In the genomic region with DNA sequence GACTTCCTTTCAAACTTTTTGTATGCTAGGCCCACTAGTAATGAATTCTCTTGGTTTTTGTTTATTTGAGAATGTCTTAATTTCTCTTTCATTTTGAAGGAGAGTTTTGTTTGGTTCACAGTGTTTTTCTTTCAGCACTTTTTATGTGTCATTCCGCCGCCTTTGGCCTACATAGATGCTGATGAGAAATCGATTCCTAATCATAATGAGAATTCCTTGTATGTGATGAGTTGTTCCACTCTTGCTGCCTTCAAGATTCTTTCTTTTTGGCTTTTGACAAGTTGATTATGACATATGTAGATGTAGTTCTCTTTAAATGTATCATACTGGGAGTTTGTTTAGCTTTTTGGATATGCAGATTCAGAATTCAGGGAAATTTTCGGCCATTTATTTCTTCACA, we compare ENCODE assay signal across 22 cellular contexts. TPM values are rescaled to one million over a fixed set of nuclear protein-coding genes. Genes with fewer than 3 reads are reported as not detected.
DNase-seq lines count a peak whose midpoint lies in the region; ATAC-seq and TF ChIP-seq lines count a peak whose summit lies in the region.
"Had no signal": no experiment of that assay in that cellular context is flagged by ENCODE, and none has a peak within 500 bp of the region (broad histone marks: within the 10 kb centered on the region; RNA-seq: fewer than 3 reads in every experiment).

No MANE protein-coding gene starts in this region.

- no peak overlapping the region for H3K27ac ChIP-seq in right cardiac atrium (ENCODE audit: low read length)
- H3K27ac ChIP-seq: BLaER1 treated with 17β-estradiol and CSF1 and Interleukin-3, amounts not matched to agents 10 nM and 100 nM; C4-2B had no signal

- DNase-seq in activated CD4-positive, alpha-beta T cell treated with anti-CD3 and anti-CD28 coated beads for 48 hours = peak; percentile 2
- DNase-seq in activated CD4-positive, alpha-beta T cell treated with anti-CD3 and anti-CD28 coated beads, Interleukin-2, amount 50 U/mL, for 4 hours = no peak
- DNase-seq in GM12865 (ENCODE audit: low read depth) = peak; percentile 3
- no peak for DNase-seq in stimulated activated CD4-positive, alpha-beta T cell treated with anti-CD3 and anti-CD28 coated beads, Interleukin-12 subunit alpha, Interleukin-12 subunit beta, amount 100 ng/mL, for 4 hours
- no peak for DNase-seq in right cardiac atrium
- DNase-seq: 8988T; ACHN; AML-193; Caco-2; Calu3; CD4-positive, alpha-beta T cell; CD8-positive, alpha-beta T cell; DMS79 treated with DMSO at 0.1 percent for 48 hours; GF-D8 had no signal

- intact Hi-C loops in right cardiac atrium (cut with DNase I) = no loop called here

- H3K4me3 Mint-ChIP-seq in activated T-helper 17 cell treated with anti-CD3 and anti-CD28 coated beads, Interleukin-2, amount 50 U/mL, for 72 hours = no peak overlapping the region
- H3K4me3 Mint-ChIP-seq: B cell; CD4-positive, alpha-beta T cell; CD8-positive, alpha-beta T cell had no signal

- H3K27me3 ChIP-seq in right cardiac atrium (ENCODE audit: control insufficient read depth, insufficient read depth) = no peaks in the 10 kb centered on the region
- H3K27me3 ChIP-seq: BLaER1 treated with 17β-estradiol and CSF1 and Interleukin-3, amounts not matched to agents 10 nM and 100 nM had no signal

- ATAC-seq in activated T-helper 17 cell treated with anti-CD3 and anti-CD28 coated beads, Interleukin-2, amount 50 U/mL, for 72 hours (replicated peaks) = peak; percentile 70
- no peak for ATAC-seq in right cardiac atrium
- ATAC-seq: CD8-positive, alpha-beta T cell; GM12878 had no signal

- H3K4me1 Mint-ChIP-seq in activated T-helper 17 cell treated with anti-CD3 and anti-CD28 coated beads, Interleukin-2, amount 50 U/mL, for 72 hours = no peaks in the 10 kb centered on the region
- H3K4me1 Mint-ChIP-seq: B cell had no signal

- no peak overlapping the region for H3K27ac Mint-ChIP-seq in activated T-helper 17 cell treated with anti-CD3 and anti-CD28 coated beads, Interleukin-2, amount 50 U/mL, for 72 hours
- H3K27ac Mint-ChIP-seq: B cell; CD4-positive, alpha-beta T cell; CD8-positive, alpha-beta T cell had no signal

- H3K36me3 Mint-ChIP-seq in activated T-helper 17 cell treated with anti-CD3 and anti-CD28 coated beads, Interleukin-2, amount 50 U/mL, for 72 hours (ENCODE audit: low read depth) = no peaks in the 10 kb centered on the region
- H3K36me3 Mint-ChIP-seq: CD8-positive, alpha-beta T cell had no signal

- no peaks in the 10 kb centered on the region for H3K9me3 Mint-ChIP-seq in activated T-helper 17 cell treated with anti-CD3 and anti-CD28 coated beads, Interleukin-2, amount 50 U/mL, for 72 hours
- H3K9me3 Mint-ChIP-seq: CD4-positive, alpha-beta T cell had no signal

- TF ChIP-seq CTCF in GM12865 (IDR thresholded peaks at IDR 0.05; ENCODE audit: insufficient read depth, low read depth, low read length, missing control alignments) = no peak

- H3K9me3 ChIP-seq in right cardiac atrium (ENCODE audit: control insufficient read depth, low read length) = no peaks in the 10 kb centered on the region
- H3K9me3 ChIP-seq: BLaER1 treated with 17β-estradiol and CSF1 and Interleukin-3, amounts not matched to agents 10 nM and 100 nM; Caco-2 had no signal

- H3K27me3 Mint-ChIP-seq in activated T-helper 17 cell treated with anti-CD3 and anti-CD28 coated beads, Interleukin-2, amount 50 U/mL, for 72 hours = no peaks in the 10 kb centered on the region
- H3K27me3 Mint-ChIP-seq: CD4-positive, alpha-beta T cell had no signal

- no peak overlapping the region for H3K4me3 ChIP-seq in GM12865 (ENCODE audit: low read depth, low read length)
- H3K4me3 ChIP-seq in right cardiac atrium (ENCODE audit: low read length) = no peak overlapping the region
- H3K4me3 ChIP-seq: BLaER1 treated with 17β-estradiol and CSF1 and Interleukin-3, amounts not matched to agents 10 nM and 100 nM; GM12878 had no signal

- 94% methylated on average over 4 of the region's 4 CpGs for WGBS in right cardiac atrium

- H3K4me1 ChIP-seq in right cardiac atrium (ENCODE audit: control insufficient read depth, insufficient read depth, low read length) = no peaks in the 10 kb centered on the region
- H3K4me1 ChIP-seq: BLaER1 treated with 17β-estradiol and CSF1 and Interleukin-3, amounts not matched to agents 10 nM and 100 nM; Caco-2 had no signal

RNA-seq across cellular contexts. Expression of gene CERS3, which starts 35.5 kb away (rescaled TPM):
- 1 to 10 TPM in 1 of 2 donors, under 1 TPM in 1; 0.54 to 1.0 TPM for total RNA-seq in activated T-helper 17 cell treated with anti-CD3 and anti-CD28 coated beads, Interleukin-2, amount 50 U/mL, for 72 hours
- under 1 TPM in 3 of 4 donors, not detected in 1; 0.17 to 0.48 (median 0.29) TPM for total RNA-seq in right cardiac atrium
- 0.02 TPM for polyA plus RNA-seq in right cardiac atrium
- total RNA-seq: A673, Caco-2, GM12878 had no signal
- polyA plus RNA-seq: AG04450, BJ, GM12878 had no signal

Comparison
In these comparisons a context has a peak if more than half of its experiments do, and no peak if none do; other contexts are left out.
1. DNase-seq: peak in activated CD4-positive, alpha-beta T cell treated with anti-CD3 and anti-CD28 coated beads for 48 hours (single experiment) and GM12865 (single experiment); none in activated CD4-positive, alpha-beta T cell treated with anti-CD3 and anti-CD28 coated beads, Interleukin-2, amount 50 U/mL, for 4 hours (0 of 2), stimulated activated CD4-positive, alpha-beta T cell treated with anti-CD3 and anti-CD28 coated beads, Interleukin-12 subunit alpha, Interleukin-12 subunit beta, amount 100 ng/mL, for 4 hours (single experiment) and right cardiac atrium (0 of 3).